ENCODE assay signal across 30 cellular contexts in genomic region chr11:134283461-134284230, GRCh38. TPM values are rescaled to one million over a fixed set of nuclear protein-coding genes. Genes with fewer than 3 reads are reported as not detected.
"Had no signal": no experiment of that assay in that cellular context is flagged by ENCODE, and none has a peak within 500 bp of the region (broad histone marks: within the 10 kb centered on the region; RNA-seq: fewer than 3 reads in every experiment).

No MANE protein-coding gene starts in this region.

- H3K36me3 ChIP-seq: left ventricle myocardium inferior, neural progenitor cell, neutrophil, right lobe of liver, tibial nerve, uterus had no signal

- DNase-seq: islet precursor cell; mesendoderm; naive B cell; natural killer cell; nephron progenitor cell; occipital lobe; psoas muscle; stimulated activated CD4-positive, alpha-beta T cell treated with anti-CD3 and anti-CD28 coated beads, Interleukin-1b, Interleukin-23, amount 100 ng/mL, for 48 hours; stimulated activated CD4-positive, alpha-beta T cell treated with anti-CD3 and anti-CD28 coated beads, Interleukin-2, amount 100 ng/mL, for 48 hours; stimulated activated CD4-positive, alpha-beta T cell treated with anti-CD3 and anti-CD28 coated beads, Interleukin-4, amount 100 ng/mL, for 4 hours; stimulated activated CD8-positive, alpha-beta memory T cell treated with anti-CD3 and anti-CD28 coated beads, Interleukin-4, amount 100 ng/mL, for 48 hours; stimulated activated naive CD4-positive, alpha-beta T cell treated with Interleukin-2 at 50 U/mL for 16 hours; stimulated activated naive CD8-positive, alpha-beta T cell treated with anti-CD3 and anti-CD28 coated beads, Interleukin-15, amount 100 ng/mL, for 72 hours; substantia nigra; uterus had no signal

- H3K9me3 ChIP-seq: left ventricle myocardium inferior, neutrophil, psoas muscle, right lobe of liver, tibial nerve, uterus had no signal

- H3K27me3 Mint-ChIP-seq: stimulated activated naive CD8-positive, alpha-beta T cell treated with anti-CD3 and anti-CD28 coated beads, Interleukin-15, amount 100 ng/mL, for 72 hours had no signal

- H3K36me3 Mint-ChIP-seq: mesothelial cell of epicardium; natural killer cell; stimulated activated memory B cell treated with anti-CD40 and anti-IgM and Interleukin-4, amounts not matched to agents 10 μg/mL and 1 μg/mL and 100 μg/mL, for 72 hours; type B pancreatic cell had no signal

- H3K9me3 Mint-ChIP-seq: natural killer cell; neural progenitor cell; stimulated activated naive CD8-positive, alpha-beta T cell treated with anti-CD3 and anti-CD28 coated beads, Interleukin-15, amount 100 ng/mL, for 72 hours; type B pancreatic cell had no signal

- H3K4me3 Mint-ChIP-seq: mesothelial cell of epicardium; natural killer cell; nephron progenitor cell; neural progenitor cell; stimulated activated memory B cell treated with anti-CD40 and anti-IgM and Interleukin-4, amounts not matched to agents 10 μg/mL and 1 μg/mL and 100 μg/mL, for 72 hours; stimulated activated naive CD8-positive, alpha-beta T cell treated with anti-CD3 and anti-CD28 coated beads, Interleukin-15, amount 100 ng/mL, for 72 hours; type B pancreatic cell had no signal

- ATAC-seq: natural killer cell; psoas muscle; stimulated activated memory B cell treated with anti-CD40 and anti-IgM and Interleukin-4, amounts not matched to agents 10 μg/mL and 1 μg/mL and 100 μg/mL, for 72 hours; stimulated activated naive CD8-positive, alpha-beta T cell treated with anti-CD3 and anti-CD28 coated beads, Interleukin-15, amount 100 ng/mL, for 72 hours had no signal

- H3K27me3 ChIP-seq: right lobe of liver, uterus had no signal

- H3K27ac Mint-ChIP-seq: mesothelial cell of epicardium; natural killer cell; nephron progenitor cell; neural progenitor cell; stimulated activated memory B cell treated with anti-CD40 and anti-IgM and Interleukin-4, amounts not matched to agents 10 μg/mL and 1 μg/mL and 100 μg/mL, for 72 hours; stimulated activated naive CD8-positive, alpha-beta T cell treated with anti-CD3 and anti-CD28 coated beads, Interleukin-15, amount 100 ng/mL, for 72 hours; type B pancreatic cell had no signal

- H3K4me3 ChIP-seq: left ventricle myocardium inferior, lung, neural progenitor cell, psoas muscle, right lobe of liver, smooth muscle cell, tibial nerve, uterus had no signal

- H3K4me1 Mint-ChIP-seq: mesothelial cell of epicardium; naive B cell; natural killer cell; stimulated activated memory B cell treated with anti-CD40 and anti-IgM and Interleukin-4, amounts not matched to agents 10 μg/mL and 1 μg/mL and 100 μg/mL, for 72 hours had no signal

- H3K27ac ChIP-seq: left ventricle myocardium inferior, neural progenitor cell, neutrophil, parathyroid adenoma, psoas muscle, right lobe of liver, tibial nerve, uterus had no signal

RNA-seq across cellular contexts. Expression of gene GLB1L3, which starts 7.5 kb away (rescaled TPM):
- total RNA-seq: left ventricle myocardium inferior, mesothelial cell of epicardium, osteocyte, posterior vena cava, psoas muscle, right lobe of liver, skeletal muscle tissue, smooth muscle cell, tibial nerve, ureter had no signal

RNA-seq across cellular contexts. Expression of gene GLB1L2, which starts 48.1 kb away (rescaled TPM):
- total RNA-seq: osteocyte had no signal
